In the genomic region with DNA sequence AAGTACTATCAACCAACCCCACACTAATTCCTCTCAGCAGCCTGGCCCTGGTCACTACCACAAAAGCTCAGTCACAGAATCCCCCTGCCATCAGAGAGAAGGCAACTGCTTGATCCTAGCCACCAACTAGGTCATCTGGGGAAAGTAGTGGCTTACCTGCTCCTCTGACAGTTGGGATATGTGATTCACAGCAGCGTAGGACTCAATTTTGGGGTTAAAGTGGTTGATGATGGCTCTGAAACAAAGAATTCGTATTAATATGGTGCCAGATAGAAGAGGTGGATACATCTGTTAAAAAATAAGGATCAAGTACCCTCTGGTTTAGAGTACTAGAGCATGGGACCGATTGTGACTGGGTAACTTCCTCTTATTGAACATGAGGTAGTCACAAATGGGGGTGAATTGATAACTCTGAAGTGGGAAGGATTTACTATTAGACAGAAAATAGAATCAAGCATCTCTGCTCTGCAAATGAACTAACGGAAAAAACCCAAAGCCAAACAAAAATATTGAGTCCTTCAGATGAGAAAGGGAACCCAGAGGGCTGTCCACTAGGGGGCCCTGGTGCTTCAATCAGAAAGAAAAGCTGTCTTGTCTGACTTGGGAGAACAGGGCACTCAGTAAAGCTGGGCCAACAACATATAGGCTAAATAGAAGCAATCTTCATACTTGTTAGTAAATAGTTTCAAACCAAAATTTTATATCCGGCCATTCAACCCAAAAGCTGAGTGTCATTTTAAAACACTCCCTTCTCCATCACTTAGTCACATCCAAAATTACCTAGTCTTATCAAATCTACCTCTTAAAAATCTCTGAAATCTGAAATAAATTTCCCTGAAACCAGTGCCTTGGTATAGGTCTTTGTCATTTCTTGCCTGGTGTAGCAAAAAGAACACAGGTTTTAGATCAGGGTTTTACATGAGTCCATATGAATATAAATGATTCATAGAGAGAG, we compare ENCODE assay signal across 8 cellular contexts. TPM values are rescaled to one million over a fixed set of nuclear protein-coding genes. Genes with fewer than 3 reads are reported as not detected.
DNase-seq lines count a peak whose midpoint lies in the region; ATAC-seq and TF ChIP-seq lines count a peak whose summit lies in the region.

No MANE protein-coding gene starts in this region.

- H3K36me3 ChIP-seq in A673 (ENCODE audit: insufficient read depth, low read length, poor library complexity, severe bottlenecking) = no peaks in the 10 kb centered on the region
- peaks cover 10% of the 10 kb centered on the region; the same call in 1 of the 2 replicates for H3K36me3 ChIP-seq in Loucy (ENCODE audit: insufficient read depth, low read length)
- H3K36me3 ChIP-seq in heart right ventricle = peaks cover 0 to 28% (median 0%) of the 10 kb centered on the region in 9 donors

- 60 to 64% methylated on average over 5 of the region's 5 CpGs for WGBS in heart right ventricle, 2 donors

- peak; percentile 83 for DNase-seq in A673 (ENCODE audit: low spot score)
- peak; percentile 40 for DNase-seq in SW480 (ENCODE audit: low spot score)
- DNase-seq in activated naive CD8-positive, alpha-beta T cell treated with anti-CD3 and anti-CD28 coated beads, Interleukin-2, amount 50 U/mL, for 16 hours (ENCODE audit: low read depth, low spot score) = peak; percentile 45
- peak; percentile 62 to 79 for DNase-seq in heart right ventricle
- peak; percentile 14 for DNase-seq in retinal pigment epithelial cell (ENCODE audit: low read depth)

- no peak overlapping the region for H3K27ac ChIP-seq in A673 (ENCODE audit: low read depth, low read length, poor library complexity, severe bottlenecking)
- H3K27ac ChIP-seq in heart right ventricle = peak overlapping the region in 3 of 10 donors; percentile 43 to 59 (median 56)

- no peaks in the 10 kb centered on the region for H3K4me1 ChIP-seq in A673 (ENCODE audit: insufficient read depth, low read length, poor library complexity, severe bottlenecking)
- H3K4me1 ChIP-seq in Loucy (ENCODE audit: insufficient read depth, low read length, poor library complexity, severe bottlenecking) = no peaks in the 10 kb centered on the region
- H3K4me1 ChIP-seq in heart right ventricle = peaks cover 0 to 63% (median 21%) of the 10 kb centered on the region in 9 donors

- H3K4me2 ChIP-seq in Loucy (ENCODE audit: low read depth, low read length, poor library complexity, severe bottlenecking) = no peak overlapping the region

- TF ChIP-seq CTCF in A673 (conservative IDR thresholded peaks at IDR 0.05; ENCODE audit: low read depth, low read length) (peak; percentile 94), GM12875 (IDR thresholded peaks at IDR 0.05; ENCODE audit: borderline replicate concordance, insufficient read depth, low read depth, low read length) (peak; percentile 75), Loucy (conservative IDR thresholded peaks at IDR 0.05; ENCODE audit: low read length) (peak; percentile 92), heart right ventricle (IDR thresholded peaks at IDR 0.05) (peak; percentile 46 to 83 (median 78)), retinal pigment epithelial cell (conservative IDR thresholded peaks at IDR 0.05; ENCODE audit: low read depth, low read length) (peak; percentile 92)

- H3F3A ChIP-seq in Loucy (ENCODE audit: low read depth) = no peaks in the 10 kb centered on the region

- H3K4me3 ChIP-seq in A673 (ENCODE audit: low read depth, low read length, poor library complexity, severe bottlenecking) = no peak overlapping the region
- H3K4me3 ChIP-seq in GM12875 (ENCODE audit: low read depth, low read length) = no peak overlapping the region
- H3K4me3 ChIP-seq in Loucy (ENCODE audit: low read length, poor library complexity, severe bottlenecking) = no peak overlapping the region
- H3K4me3 ChIP-seq in heart right ventricle = no peak overlapping the region
- no peak overlapping the region for H3K4me3 ChIP-seq in retinal pigment epithelial cell (ENCODE audit: low read length)

- H3K9me3 ChIP-seq in A673 (ENCODE audit: low read depth, low read length, poor library complexity, severe bottlenecking) (no peaks in the 10 kb centered on the region), Loucy (ENCODE audit: insufficient read depth, low read depth, low read length) (no peaks in the 10 kb centered on the region), heart right ventricle (no peaks in the 10 kb centered on the region)

- intact Hi-C loops in A673 (cut with micrococcal nuclease; ENCODE audit: unreplicated experiment) = loop anchor here (1.0 to 2.0 kb wide), 2 partner anchors 119 to 184 kb away; no protein-coding TSS in a partner anchor
- intact Hi-C loops in heart right ventricle (cut with DNase I) = loop anchor here in 9 of 10 donors (1.0 to 10.0 kb wide), 10 partner anchors 47 to 185 kb away; a partner anchor contains a TSS

- no peaks in the 10 kb centered on the region for H3K9me2 ChIP-seq in Loucy (replicated peaks; ENCODE audit: low read depth, low read length)

- ATAC-seq in heart right ventricle (peak in 3 of 8 donors; percentile 52 to 60 (median 59)), GM19324 (IDR thresholded peaks at IDR 0.05; ENCODE audit: low FRiP score, unreplicated experiment) (no peak)

- BruUV-seq in A673 (replicated peaks; lab: Mats Ljungman, UMichigan) = no TSS peak

- POLR2A ChIA-PET in A673 (lab: Charles Lee; ENCODE audit: low non-redundant PET) = interaction anchor here (0.5 kb wide), 2 partner anchors 197 to 1775 kb away, joined by 3 to 4 read pairs; no protein-coding TSS in a partner anchor

- no peaks in the 10 kb centered on the region for H4K20me1 ChIP-seq in Loucy (ENCODE audit: insufficient read depth, low read length, poor library complexity, severe bottlenecking)

- H2AFZ ChIP-seq in Loucy (ENCODE audit: low read length) = no peak overlapping the region

- CTCF ChIA-PET in A673 (lab: Charles Lee) = interaction anchor here (0.6 to 1.8 kb wide), 12 partner anchors 8 to 184 kb away, joined by 3 to 26 read pairs (median 6); a partner anchor contains a TSS

- no peaks in the 10 kb centered on the region for H3K27me3 ChIP-seq in A673 (replicated peaks; ENCODE audit: insufficient read depth, low read depth, low read length, poor library complexity)
- H3K27me3 ChIP-seq in Loucy (ENCODE audit: insufficient read depth, low read length, poor library complexity, severe bottlenecking) = no peaks in the 10 kb centered on the region
- H3K27me3 ChIP-seq in heart right ventricle = no peaks in the 10 kb centered on the region

- H3K79me2 ChIP-seq in Loucy (ENCODE audit: insufficient read depth, low read length) = no peaks in the 10 kb centered on the region

- no peak overlapping the region for H3K9ac ChIP-seq in Loucy (ENCODE audit: low read depth, low read length, poor library complexity, severe bottlenecking)

RNA-seq across cellular contexts. Expression of a gene that starts 45.9 kb away (rescaled TPM):
- total RNA-seq in A673 (2021) = 0.86 and 2.8 TPM in 2 replicates
- 100 to 1,000 TPM in 7 of 10 donors, 10 to 100 TPM in 3; 15.5 to 707 (median 190) TPM for total RNA-seq in heart right ventricle
- 100 to 1,000 TPM; 264 to 452 TPM for polyA plus RNA-seq in heart right ventricle

Comparison
In these comparisons a context has a peak if more than half of its experiments do, and no peak if none do; other contexts are left out.
1. DNase-seq: peak in every context shown above with its lines; median percentile 83 in A673; 70 in heart right ventricle; 45 in activated naive CD8-positive, alpha-beta T cell treated with anti-CD3 and anti-CD28 coated beads, Interleukin-2, amount 50 U/mL, for 16 hours; 40 in SW480; 14 in retinal pigment epithelial cell.